13 cellular contexts compared by ENCODE assay signal in genomic region chr15:69465253-69465652, GRCh38.
"Had no signal": no experiment of that assay in that cellular context is flagged by ENCODE, and none has a peak within 500 bp of the region (broad histone marks: within the 10 kb centered on the region; RNA-seq: fewer than 3 reads in every experiment).

No MANE protein-coding gene starts in this region.

- H3K27me3 ChIP-seq: body of pancreas, Peyer's patch had no signal

- ATAC-seq: activated CD4-positive, CD25-positive, alpha-beta regulatory T cell treated with anti-CD3 and anti-CD28 coated beads, Interleukin-2, amount 50 U/mL, for 24 hours; activated CD8-positive, alpha-beta T cell treated with anti-CD3 and anti-CD28 coated beads for 36 hours; body of pancreas; T-cell had no signal

- DNase-seq: activated effector memory CD4-positive, alpha-beta T cell treated with Interleukin-2 at 50 U/mL for 16 hours; activated T-cell treated with anti-CD3 and anti-CD28 coated beads, Interleukin-2, amount 50 U/mL, for 24 hours; central memory CD4-positive, alpha-beta T cell; NCI-H1048; NCI-H187 treated with DMSO at 0.1 percent for 48 hours; NCI-H510A had no signal

- H3K27ac ChIP-seq: body of pancreas, Peyer's patch, WERI-Rb-1 had no signal

- FAIRE-seq: bronchial epithelial cell had no signal

- H3K36me3 ChIP-seq: Peyer's patch, WERI-Rb-1 had no signal

- H3K9me3 ChIP-seq: body of pancreas, Peyer's patch had no signal

- H3K4me3 ChIP-seq: body of pancreas, Peyer's patch had no signal
